1 cellular context compared by ENCODE assay signal in the genomic region with DNA sequence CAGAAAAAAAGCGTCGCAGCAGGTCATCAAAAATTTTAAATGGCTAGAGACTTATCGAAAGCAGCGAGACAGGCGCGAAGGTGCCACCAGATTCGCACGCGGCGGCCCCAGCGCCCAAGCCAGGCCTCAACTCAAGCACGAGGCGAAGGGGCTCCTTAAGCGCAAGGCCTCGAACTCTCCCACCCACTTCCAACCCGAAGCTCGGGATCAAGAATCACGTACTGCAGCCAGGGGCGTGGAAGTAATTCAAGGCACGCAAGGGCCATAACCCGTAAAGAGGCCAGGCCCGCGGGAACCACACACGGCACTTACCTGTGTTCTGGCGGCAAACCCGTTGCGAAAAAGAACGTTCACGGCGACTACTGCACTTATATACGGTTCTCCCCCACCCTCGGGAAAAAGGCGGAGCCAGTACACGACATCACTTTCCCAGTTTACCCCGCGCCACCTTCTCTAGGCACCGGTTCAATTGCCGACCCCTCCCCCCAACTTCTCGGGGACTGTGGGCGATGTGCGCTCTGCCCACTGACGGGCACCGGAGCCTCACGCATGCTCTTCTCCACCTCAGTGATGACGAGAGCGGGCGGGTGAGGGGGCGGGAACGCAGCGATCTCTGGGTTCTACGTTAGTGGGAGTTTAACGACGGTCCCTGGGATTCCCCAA.
TF ChIP-seq lines count a peak whose summit lies in the region.

A gene (minus strand): TSS at position 345 of the 663 bp plus-strand sequence. CDS start 1,006 bp downstream, outside the sequence.

TF ChIP-seq in WTC11, 78 proteins besides CTCF, POLR2A, EP300 and RAD21 (continued from another document):
- TF ChIP-seq, protein P1, sequence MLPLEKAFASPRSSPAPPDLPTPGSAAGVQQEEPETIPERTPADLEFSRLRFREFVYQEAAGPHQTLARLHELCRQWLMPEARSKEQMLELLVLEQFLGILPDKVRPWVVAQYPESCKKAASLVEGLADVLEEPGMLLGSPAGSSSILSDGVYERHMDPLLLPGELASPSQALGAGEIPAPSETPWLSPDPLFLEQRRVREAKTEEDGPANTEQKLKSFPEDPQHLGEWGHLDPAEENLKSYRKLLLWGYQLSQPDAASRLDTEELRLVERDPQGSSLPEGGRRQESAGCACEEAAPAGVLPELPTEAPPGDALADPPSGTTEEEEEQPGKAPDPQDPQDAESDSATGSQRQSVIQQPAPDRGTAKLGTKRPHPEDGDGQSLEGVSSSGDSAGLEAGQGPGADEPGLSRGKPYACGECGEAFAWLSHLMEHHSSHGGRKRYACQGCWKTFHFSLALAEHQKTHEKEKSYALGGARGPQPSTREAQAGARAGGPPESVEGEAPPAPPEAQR (CRISPR knock-in tag; IDR thresholded peaks at IDR 0.05) = no peak
- TF ChIP-seq, protein P2, sequence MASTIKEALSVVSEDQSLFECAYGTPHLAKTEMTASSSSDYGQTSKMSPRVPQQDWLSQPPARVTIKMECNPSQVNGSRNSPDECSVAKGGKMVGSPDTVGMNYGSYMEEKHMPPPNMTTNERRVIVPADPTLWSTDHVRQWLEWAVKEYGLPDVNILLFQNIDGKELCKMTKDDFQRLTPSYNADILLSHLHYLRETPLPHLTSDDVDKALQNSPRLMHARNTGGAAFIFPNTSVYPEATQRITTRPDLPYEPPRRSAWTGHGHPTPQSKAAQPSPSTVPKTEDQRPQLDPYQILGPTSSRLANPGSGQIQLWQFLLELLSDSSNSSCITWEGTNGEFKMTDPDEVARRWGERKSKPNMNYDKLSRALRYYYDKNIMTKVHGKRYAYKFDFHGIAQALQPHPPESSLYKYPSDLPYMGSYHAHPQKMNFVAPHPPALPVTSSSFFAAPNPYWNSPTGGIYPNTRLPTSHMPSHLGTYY (CRISPR knock-in tag; IDR thresholded peaks at IDR 0.05) = no peak; the same call in 1 of the 2 replicates
- TF ChIP-seq RELA (CRISPR knock-in tag; IDR thresholded peaks at IDR 0.05; ENCODE audit: borderline replicate concordance) = no peak
- TF ChIP-seq, protein P3, sequence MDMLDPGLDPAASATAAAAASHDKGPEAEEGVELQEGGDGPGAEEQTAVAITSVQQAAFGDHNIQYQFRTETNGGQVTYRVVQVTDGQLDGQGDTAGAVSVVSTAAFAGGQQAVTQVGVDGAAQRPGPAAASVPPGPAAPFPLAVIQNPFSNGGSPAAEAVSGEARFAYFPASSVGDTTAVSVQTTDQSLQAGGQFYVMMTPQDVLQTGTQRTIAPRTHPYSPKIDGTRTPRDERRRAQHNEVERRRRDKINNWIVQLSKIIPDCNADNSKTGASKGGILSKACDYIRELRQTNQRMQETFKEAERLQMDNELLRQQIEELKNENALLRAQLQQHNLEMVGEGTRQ (CRISPR knock-in tag; IDR thresholded peaks at IDR 0.05) = no peak
